ENCODE assay signal across 8 cellular contexts in genomic region chr14:31937730-31938346, GRCh38.
DNase-seq lines count a peak whose midpoint lies in the region; ATAC-seq and TF ChIP-seq lines count a peak whose summit lies in the region.

No MANE protein-coding gene starts in this region.

- DNase-seq in DMS53 (lab: John Stamatoyannopoulos, UW) (peak; percentile 91), HT-29 (ENCODE audit: low spot score) (peak; percentile 72), epithelial cell of proximal tubule (ENCODE audit: low read depth) (peak; percentile 96), renal cortical epithelial cell (ENCODE audit: low read depth) (peak; percentile 97), NCI-H1694 treated with DMSO at 0.1 percent for 48 hours (lab: John Stamatoyannopoulos, UW) (no peak), SKM-1 (lab: John Stamatoyannopoulos, UW; ENCODE audit: unreplicated experiment) (no peak)
- DNase-seq in activated CD4-positive, alpha-beta T cell treated with anti-CD3 and anti-CD28 coated beads, Interleukin-2, amount 50 U/mL, for 24 hours (ENCODE audit: low read depth in 1 of 2, low spot score in 1 of 2) = peak; percentile 26 to 66

- no peak overlapping the region for H3K4me3 ChIP-seq in epithelial cell of proximal tubule (ENCODE audit: low read depth, low read length)

- peak; percentile 98 for ATAC-seq in GM21526 (IDR thresholded peaks at IDR 0.05; ENCODE audit: low FRiP score, unreplicated experiment)

- no peak for TF ChIP-seq CTCF in epithelial cell of proximal tubule (conservative IDR thresholded peaks at IDR 0.05; ENCODE audit: low read depth, low read length)

Comparison
In these comparisons a context has a peak if more than half of its experiments do, and no peak if none do; other contexts are left out.
1. DNase-seq: peak in DMS53 (single experiment), HT-29 (single experiment), activated CD4-positive, alpha-beta T cell treated with anti-CD3 and anti-CD28 coated beads, Interleukin-2, amount 50 U/mL, for 24 hours (2 of 2), epithelial cell of proximal tubule (single experiment) and renal cortical epithelial cell (single experiment); none in NCI-H1694 treated with DMSO at 0.1 percent for 48 hours (single experiment) and SKM-1 (single experiment).